ENCODE assay signal across 17 cellular contexts in the genomic region with DNA sequence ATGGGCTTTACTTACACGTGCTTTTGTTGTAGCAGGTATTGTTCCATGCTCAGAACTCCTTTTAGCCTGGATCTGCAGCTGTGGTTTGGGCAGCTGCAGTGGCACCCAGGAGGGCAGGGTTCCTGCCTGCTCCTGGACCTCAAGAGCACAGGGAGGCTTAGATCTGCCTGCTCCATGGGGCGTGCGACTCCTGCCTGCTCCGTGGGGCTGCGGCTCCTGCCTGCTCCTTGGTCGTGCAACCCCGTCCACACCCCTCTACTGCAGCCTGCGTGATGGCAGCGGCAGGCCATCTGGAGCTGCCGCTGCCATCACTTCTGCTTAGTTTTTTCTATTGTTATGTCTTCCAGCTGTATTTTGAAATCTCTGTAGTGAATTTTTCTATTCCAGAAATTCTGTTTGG. TPM values are rescaled to one million over a fixed set of nuclear protein-coding genes. Genes with fewer than 3 reads are reported as not detected.
A peak's percentile ranks its signal among the peaks of the same experiment; 100 is the strongest.
DNase-seq lines count a peak whose midpoint lies in the region; ATAC-seq and TF ChIP-seq lines count a peak whose summit lies in the region.
"Had no signal": no experiment of that assay in that cellular context is flagged by ENCODE, and none has a peak within 500 bp of the region (broad histone marks: within the 10 kb centered on the region; RNA-seq: fewer than 3 reads in every experiment).

No MANE protein-coding gene starts in this region.

- H3K4me3 ChIP-seq in GM23338 (no peak overlapping the region), KMS-11 (IDR thresholded peaks at IDR 0.05; ENCODE audit: insufficient read depth, low read depth, low read length) (no peak overlapping the region), colonic mucosa (no peak overlapping the region)
- H3K4me3 ChIP-seq: BLaER1, GM12878, GM23248 had no signal

- H3K27ac ChIP-seq in GM23338 (ENCODE audit: low read depth) (no peak overlapping the region), KMS-11 (no peak overlapping the region), colonic mucosa (no peak overlapping the region)
- H3K27ac ChIP-seq: BLaER1, GM23248 had no signal

- no peaks in the 10 kb centered on the region for H3F3A ChIP-seq in GM23338 (replicated peaks; ENCODE audit: low read depth)

- peak; percentile 35 to 40 for DNase-seq in NCI-H2081 (lab: John Stamatoyannopoulos, UW)
- no peak for DNase-seq in NCI-H2081 treated with DMSO at 0.1 percent for 48 hours (lab: John Stamatoyannopoulos, UW)
- peak; percentile 10 for DNase-seq in GM23338 (ENCODE audit: low spot score)
- peak; percentile 19 for DNase-seq in myocyte (ENCODE audit: low read depth)
- no peak for DNase-seq in colonic mucosa
- DNase-seq in Right ventricle myocardium inferior (ENCODE audit: missing footprints): no peak
- DNase-seq: DMS79 treated with DMSO at 0.1 percent for 48 hours had no signal

- H3K4me1 ChIP-seq in GM23338 (ENCODE audit: insufficient read depth): peaks cover 26% of the 10 kb centered on the region
- peaks cover 64% of the 10 kb centered on the region for H3K4me1 ChIP-seq in KMS-11 (ENCODE audit: low read depth, poor library complexity, severe bottlenecking)
- H3K4me1 ChIP-seq in colonic mucosa: no peaks in the 10 kb centered on the region

- no peaks in the 10 kb centered on the region for H3K9me3 ChIP-seq in colonic mucosa
- H3K9me3 ChIP-seq: BLaER1 had no signal

- peak overlapping the region; percentile 18; the same call in 1 of the 2 replicates for H2AFZ ChIP-seq in GM23338
- no peak overlapping the region for H2AFZ ChIP-seq in KMS-11 (ENCODE audit: low read depth)

- no peaks in the 10 kb centered on the region for H3K9me3 Mint-ChIP-seq in GM23338
- H3K9me3 Mint-ChIP-seq: CD4-positive, alpha-beta memory T cell; IgD-negative memory B cell had no signal

- no peaks in the 10 kb centered on the region for H3K27me3 ChIP-seq in GM23338 (ENCODE audit: insufficient read depth)
- H3K27me3 ChIP-seq in KMS-11 (ENCODE audit: insufficient read depth, low read depth): no peaks in the 10 kb centered on the region
- peaks cover 3% of the 10 kb centered on the region for H3K27me3 ChIP-seq in colonic mucosa
- H3K27me3 ChIP-seq: BLaER1 had no signal

- no peak overlapping the region for H3K4me3 Mint-ChIP-seq in GM23338
- H3K4me3 Mint-ChIP-seq: CD14-positive monocyte; CD4-positive, alpha-beta memory T cell; IgD-negative memory B cell had no signal

- H3K9me2 ChIP-seq in GM23338 (ENCODE audit: insufficient read depth): no peaks in the 10 kb centered on the region

- H3K36me3 Mint-ChIP-seq in GM23338 (ENCODE audit: low read depth): no peaks in the 10 kb centered on the region
- H3K36me3 Mint-ChIP-seq: CD14-positive monocyte; CD4-positive, alpha-beta memory T cell; IgD-negative memory B cell had no signal

- H3K4me1 Mint-ChIP-seq in GM23338: peaks cover 31% of the 10 kb centered on the region
- H3K4me1 Mint-ChIP-seq: IgD-negative memory B cell had no signal

- H4K20me1 ChIP-seq in GM23338 (replicated peaks; ENCODE audit: insufficient read depth) (no peaks in the 10 kb centered on the region), KMS-11 (ENCODE audit: insufficient read depth) (no peaks in the 10 kb centered on the region)
- H4K20me1 ChIP-seq: BLaER1 had no signal

- H3K4me2 ChIP-seq in GM23338 (no peak overlapping the region), KMS-11 (peak overlapping the region; percentile 31; the same call in 1 of the 2 replicates)
- H3K4me2 ChIP-seq: BLaER1 had no signal

- H3K36me3 ChIP-seq in GM23338 (ENCODE audit: insufficient read depth) (no peaks in the 10 kb centered on the region), KMS-11 (ENCODE audit: insufficient read depth) (no peaks in the 10 kb centered on the region), colonic mucosa (no peaks in the 10 kb centered on the region)
- H3K36me3 ChIP-seq: BLaER1 had no signal

- no peak overlapping the region for H3K27ac Mint-ChIP-seq in GM23338
- H3K27ac Mint-ChIP-seq: CD14-positive monocyte; CD4-positive, alpha-beta memory T cell; IgD-negative memory B cell had no signal

- intact Hi-C loops in colonic mucosa (cut with DNase I) (no loop called here), Right ventricle myocardium inferior (cut with DNase I) (no loop called here)

- no peaks in the 10 kb centered on the region for H3K79me2 ChIP-seq in GM23338 (replicated peaks; ENCODE audit: insufficient read depth)
- H3K79me2 ChIP-seq in KMS-11 (ENCODE audit: insufficient read depth, low read depth): no peaks in the 10 kb centered on the region

- no peaks in the 10 kb centered on the region for H3K27me3 Mint-ChIP-seq in GM23338 (ENCODE audit: insufficient read depth, low read depth, poor library complexity)

- TF ChIP-seq CTCF in GM23338 (conservative IDR thresholded peaks at IDR 0.05; ENCODE audit: low read depth in 2 of 2) (no peak), KMS-11 (conservative IDR thresholded peaks at IDR 0.05; ENCODE audit: low read depth, low read length) (no peak), colonic mucosa (IDR thresholded peaks at IDR 0.05) (no peak)

- ATAC-seq in GM23338: no peak; the same call in 2 of the 3 replicates
- ATAC-seq in GM18868 (IDR thresholded peaks at IDR 0.05; ENCODE audit: unreplicated experiment): no peak
- ATAC-seq in Right ventricle myocardium inferior: no peak

- H3K9ac ChIP-seq in KMS-11 (no peak overlapping the region), colonic mucosa (ENCODE audit: low read depth in 2 of 2, low read length in 2 of 2) (no peak overlapping the region)
- H3K9ac ChIP-seq: BLaER1, GM23248 had no signal

TF ChIP-seq in GM23338, 12 proteins besides CTCF, POLR2A, EP300 and RAD21:
- TF ChIP-seq POLR2AphosphoS5 (IDR thresholded peaks at IDR 0.05; ENCODE audit: low read depth): no peak
- TF ChIP-seq, protein P1, sequence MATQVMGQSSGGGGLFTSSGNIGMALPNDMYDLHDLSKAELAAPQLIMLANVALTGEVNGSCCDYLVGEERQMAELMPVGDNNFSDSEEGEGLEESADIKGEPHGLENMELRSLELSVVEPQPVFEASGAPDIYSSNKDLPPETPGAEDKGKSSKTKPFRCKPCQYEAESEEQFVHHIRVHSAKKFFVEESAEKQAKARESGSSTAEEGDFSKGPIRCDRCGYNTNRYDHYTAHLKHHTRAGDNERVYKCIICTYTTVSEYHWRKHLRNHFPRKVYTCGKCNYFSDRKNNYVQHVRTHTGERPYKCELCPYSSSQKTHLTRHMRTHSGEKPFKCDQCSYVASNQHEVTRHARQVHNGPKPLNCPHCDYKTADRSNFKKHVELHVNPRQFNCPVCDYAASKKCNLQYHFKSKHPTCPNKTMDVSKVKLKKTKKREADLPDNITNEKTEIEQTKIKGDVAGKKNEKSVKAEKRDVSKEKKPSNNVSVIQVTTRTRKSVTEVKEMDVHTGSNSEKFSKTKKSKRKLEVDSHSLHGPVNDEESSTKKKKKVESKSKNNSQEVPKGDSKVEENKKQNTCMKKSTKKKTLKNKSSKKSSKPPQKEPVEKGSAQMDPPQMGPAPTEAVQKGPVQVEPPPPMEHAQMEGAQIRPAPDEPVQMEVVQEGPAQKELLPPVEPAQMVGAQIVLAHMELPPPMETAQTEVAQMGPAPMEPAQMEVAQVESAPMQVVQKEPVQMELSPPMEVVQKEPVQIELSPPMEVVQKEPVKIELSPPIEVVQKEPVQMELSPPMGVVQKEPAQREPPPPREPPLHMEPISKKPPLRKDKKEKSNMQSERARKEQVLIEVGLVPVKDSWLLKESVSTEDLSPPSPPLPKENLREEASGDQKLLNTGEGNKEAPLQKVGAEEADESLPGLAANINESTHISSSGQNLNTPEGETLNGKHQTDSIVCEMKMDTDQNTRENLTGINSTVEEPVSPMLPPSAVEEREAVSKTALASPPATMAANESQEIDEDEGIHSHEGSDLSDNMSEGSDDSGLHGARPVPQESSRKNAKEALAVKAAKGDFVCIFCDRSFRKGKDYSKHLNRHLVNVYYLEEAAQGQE (IDR thresholded peaks at IDR 0.05; ENCODE audit: unreplicated experiment): no peak
TF ChIP-seq in GM23338: peak in this region for 0.

RNA-seq across cellular contexts. Expression of a gene that starts 11.7 kb away (rescaled TPM):
- 27.0 and 29.6 TPM in 2 replicates for total RNA-seq in GM23338 (2014; rRNA removed; shearing (Covaris generic))
- polyA plus RNA-seq in GM23338 (2016; fragmentation: Nextera tagmentation; extraction: Ambion mirVana): 17.2 and 19.5 TPM in 2 replicates
- total RNA-seq in myocyte (not detected in 2 replicates), colonic mucosa (not detected), Right ventricle myocardium inferior (not detected)
- not detected for polyA plus RNA-seq in myocyte (2012)
- total RNA-seq: CD4-positive, alpha-beta memory T cell; GM23248; HepG2 had no signal
- polyA plus RNA-seq: AG04450, CD14-positive monocyte, GM23248, HepG2, IgD-negative memory B cell had no signal

Comparison
In these comparisons a context has a peak if more than half of its experiments do, and no peak if none do; other contexts are left out.
1. DNase-seq: peak in NCI-H2081 (2 of 2), GM23338 (single experiment) and myocyte (single experiment); none in NCI-H2081 treated with DMSO at 0.1 percent for 48 hours (single experiment), colonic mucosa (single experiment) and Right ventricle myocardium inferior (single experiment).
2. RNA of a gene that starts 11.7 kb away (total RNA-seq): 27.0 to 29.6 TPM in GM23338; not detected in colonic mucosa, not detected in myocyte and not detected in Right ventricle myocardium inferior (single experiment); every median in the first group is over 10 times any median in the second.